12 cellular contexts compared by ENCODE assay signal in the genomic region with DNA sequence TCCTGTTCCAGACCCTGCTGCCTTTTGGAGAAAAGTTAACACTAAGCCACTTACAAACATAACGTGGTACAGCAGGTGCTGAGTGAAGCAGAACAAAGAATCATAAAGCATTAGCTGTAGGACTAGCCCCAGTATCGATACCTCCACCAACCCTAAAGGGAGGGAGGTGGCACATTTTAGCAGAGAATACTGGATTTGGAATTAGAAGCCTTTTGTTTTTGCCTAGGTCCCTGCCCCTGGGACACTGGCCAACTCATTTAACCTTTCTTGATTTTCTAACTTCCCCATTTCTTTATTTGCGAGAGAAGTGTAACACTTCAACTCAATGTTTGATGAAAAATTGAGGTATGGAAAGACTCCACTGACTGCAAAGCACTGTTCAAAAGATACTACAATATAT.
"Had no signal": no experiment of that assay in that cellular context is flagged by ENCODE, and none has a peak within 500 bp of the region (broad histone marks: within the 10 kb centered on the region; RNA-seq: fewer than 3 reads in every experiment).

No MANE protein-coding gene starts in this region.

- DNase-seq: activated CD4-positive, alpha-beta T cell treated with anti-CD3 and anti-CD28 coated beads, Interleukin-2, amount 50 U/mL, for 4 hours; activated effector memory CD4-positive, alpha-beta T cell treated with Interleukin-2 at 50 U/mL for 16 hours; activated T-cell treated with anti-CD3 and anti-CD28 coated beads, Interleukin-2, amount 50 U/mL, for 1 hour; amygdala; hippocampal formation; mesendoderm; sigmoid colon; stimulated activated CD4-positive, alpha-beta T cell treated with anti-CD3 and anti-CD28 coated beads, Interleukin-2, amount 100 ng/mL, for 24 hours; stimulated activated naive CD4-positive, alpha-beta T cell treated with Interleukin-2 at 50 U/mL for 16 hours had no signal

- H3K27ac Mint-ChIP-seq: activated naive CD4-positive, alpha-beta T cell treated with anti-CD3 and anti-CD28 coated beads, Interleukin-2, amount 50 U/mL, for 24 hours; type B pancreatic cell had no signal

- H3K4me3 Mint-ChIP-seq: activated naive CD4-positive, alpha-beta T cell treated with anti-CD3 and anti-CD28 coated beads, Interleukin-2, amount 50 U/mL, for 24 hours; brain; type B pancreatic cell had no signal

- H3K4me1 Mint-ChIP-seq: activated naive CD4-positive, alpha-beta T cell treated with anti-CD3 and anti-CD28 coated beads, Interleukin-2, amount 50 U/mL, for 24 hours had no signal

- H3K27me3 Mint-ChIP-seq: activated naive CD4-positive, alpha-beta T cell treated with anti-CD3 and anti-CD28 coated beads, Interleukin-2, amount 50 U/mL, for 24 hours; brain; type B pancreatic cell had no signal
